10 cellular contexts compared by ENCODE assay signal in the genomic region with DNA sequence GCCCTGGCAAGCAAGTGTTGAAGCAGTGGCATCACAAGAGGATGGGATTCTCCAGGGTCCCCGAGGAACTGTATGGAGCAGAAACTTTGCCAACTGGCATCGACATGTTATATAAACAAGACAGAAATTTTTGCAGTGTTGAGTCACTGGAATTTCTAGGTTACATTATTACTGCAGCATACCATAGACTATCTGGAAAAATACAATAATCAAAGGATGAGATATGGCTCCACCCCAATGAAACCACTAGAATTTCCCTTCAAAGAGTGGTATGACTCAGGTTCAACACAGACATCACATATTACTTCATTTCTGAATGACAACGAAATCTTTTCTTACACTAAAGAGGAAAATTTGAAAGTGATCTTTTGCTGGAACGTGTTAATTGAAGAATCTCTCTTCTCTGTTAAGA.
DNase-seq lines count a peak whose midpoint lies in the region; TF ChIP-seq lines count a peak whose summit lies in the region.
"Had no signal": no experiment of that assay in that cellular context is flagged by ENCODE, and none has a peak within 500 bp of the region (broad histone marks: within the 10 kb centered on the region; RNA-seq: fewer than 3 reads in every experiment).

No MANE protein-coding gene starts in this region.

- no peak for TF ChIP-seq CTCF in WI38 (IDR thresholded peaks at IDR 0.05; ENCODE audit: low read depth, low read length)

- peak; percentile 90 for DNase-seq in ACHN
- peak; percentile 40 for DNase-seq in GM04504 (ENCODE audit: low read depth)
- DNase-seq in foreskin melanocyte, result peak; percentile 19
- DNase-seq in NCI-H1436 treated with DMSO at 0.1 percent for 48 hours (lab: John Stamatoyannopoulos, UW), result no peak
- DNase-seq in NCI-H128 (lab: John Stamatoyannopoulos, UW; ENCODE audit: unreplicated experiment), result no peak
- DNase-seq in DMS 273 treated with DMSO at 0.1 percent for 48 hours (lab: John Stamatoyannopoulos, UW), result no peak
- DNase-seq in T-helper 9 cell, result no peak
- DNase-seq: activated CD4-positive, alpha-beta T cell treated with anti-CD3 and anti-CD28 coated beads, Interleukin-2, amount 50 U/mL, for 1 hour; islet precursor cell had no signal

- in situ Hi-C loops in ACHN (cut with HindIII; ENCODE audit: low pct_ligation_motif_present, low pct_unique_long_range_greater_than_20kb, low sequenced_read_pairs), result no loop called here

- H3K4me3 ChIP-seq in WI38 (ENCODE audit: low read depth, low read length), result peak overlapping the region; percentile 4; the same call in 1 of the 2 replicates

Comparison
In these comparisons a context has a peak if more than half of its experiments do, and no peak if none do; other contexts are left out.
1. DNase-seq: peak in ACHN (single experiment), GM04504 (single experiment) and foreskin melanocyte (single experiment); none in NCI-H1436 treated with DMSO at 0.1 percent for 48 hours (single experiment), NCI-H128 (single experiment), DMS 273 treated with DMSO at 0.1 percent for 48 hours (single experiment) and T-helper 9 cell (single experiment).